Comparison of ENCODE assay signal across 9 cellular contexts in genomic region chr2:175203621-175204496, GRCh38. TPM values are rescaled to one million over a fixed set of nuclear protein-coding genes. Genes with fewer than 3 reads are reported as not detected.
A peak's percentile ranks its signal among the peaks of the same experiment; 100 is the strongest.
DNase-seq lines count a peak whose midpoint lies in the region; ATAC-seq and TF ChIP-seq lines count a peak whose summit lies in the region.
"Had no signal": no experiment of that assay in that cellular context is flagged by ENCODE, and none has a peak within 500 bp of the region (broad histone marks: within the 10 kb centered on the region; RNA-seq: fewer than 3 reads in every experiment).

No MANE protein-coding gene starts in this region.

- H3K27me3 ChIP-seq in psoas muscle (ENCODE audit: insufficient read depth in 3 of 3, low read length in 2 of 3): no peaks in the 10 kb centered on the region
- H3K27me3 ChIP-seq in vagina: no peaks in the 10 kb centered on the region
- H3K27me3 ChIP-seq: upper lobe of left lung had no signal

- DNase-seq in COR-L47 (lab: John Stamatoyannopoulos, UW): peak; percentile 71
- DNase-seq in HPDE6-E6E7 (ENCODE audit: extremely low spot score): peak; percentile 20
- DNase-seq in NOMO-1 (lab: John Stamatoyannopoulos, UW; ENCODE audit: unreplicated experiment in 2 of 2): peak; percentile 21 to 38
- peak; percentile 42 for DNase-seq in activated T-cell treated with anti-CD3 and anti-CD28 coated beads, Interleukin-2, amount 50 U/mL, for 1 hour
- peak; percentile 55 for DNase-seq in globus pallidus (ENCODE audit: low spot score)
- DNase-seq in psoas muscle: peak; percentile 17 to 38
- DNase-seq in vagina (ENCODE audit: extremely low spot score in 2 of 2): no peak

- H3K27ac ChIP-seq in psoas muscle: no peak overlapping the region
- H3K27ac ChIP-seq in vagina: no peak overlapping the region
- H3K27ac ChIP-seq: upper lobe of left lung had no signal

- peaks cover 6% of the 10 kb centered on the region for H3K4me1 ChIP-seq in psoas muscle
- H3K4me1 ChIP-seq in vagina: no peaks in the 10 kb centered on the region
- H3K4me1 ChIP-seq: upper lobe of left lung had no signal

- no peak for TF ChIP-seq POLR2A in vagina (IDR thresholded peaks at IDR 0.05)

- TF ChIP-seq CTCF in psoas muscle (IDR thresholded peaks at IDR 0.05): peak; percentile 44
- TF ChIP-seq CTCF in vagina (IDR thresholded peaks at IDR 0.05): no peak

- ATAC-seq in GM19438 (IDR thresholded peaks at IDR 0.05; ENCODE audit: low read depth, unreplicated experiment) (peak; percentile 58), psoas muscle (peak in 3 of 4 donors; percentile 40 to 87 (median 71))

- intact Hi-C loops in psoas muscle (cut with DNase I): no loop called here
- intact Hi-C loops in vagina (cut with DNase I): no loop called here

- H3K9me3 ChIP-seq in psoas muscle (no peaks in the 10 kb centered on the region), vagina (no peaks in the 10 kb centered on the region)
- H3K9me3 ChIP-seq: upper lobe of left lung had no signal

- no peaks in the 10 kb centered on the region for H3K36me3 ChIP-seq in psoas muscle (ENCODE audit: insufficient read depth in 1 of 2, low read depth in 1 of 2)
- no peaks in the 10 kb centered on the region for H3K36me3 ChIP-seq in vagina
- H3K36me3 ChIP-seq: upper lobe of left lung had no signal

- H3K4me3 ChIP-seq in psoas muscle (no peak overlapping the region), vagina (no peak overlapping the region)
- H3K4me3 ChIP-seq: upper lobe of left lung had no signal

- WGBS in psoas muscle, 3 donors: 32 to 43% (median 36%) methylated on average over 12 of the region's 12 CpGs

RNA-seq across cellular contexts. Expression of gene ATP5MC3, which starts 22.3 kb away (rescaled TPM):
- total RNA-seq in psoas muscle (100 to 1,000 TPM; 277 to 690 (median 351) TPM), vagina (106 TPM)
- polyA plus RNA-seq in psoas muscle: 1,000 to 10,000 TPM in 1 of 3 donors, 100 to 1,000 TPM in 2; 356 to 1,379 (median 727) TPM

RNA-seq across cellular contexts. Expression of gene ATF2, which starts 35.9 kb away (rescaled TPM):
- total RNA-seq in psoas muscle (10 to 100 TPM; 18.7 to 22.3 (median 20.2) TPM), vagina (40.5 TPM)
- polyA plus RNA-seq in psoas muscle: 10 to 100 TPM in 1 of 3 donors, 1 to 10 TPM in 2; 6.9 to 12.4 (median 7.2) TPM

Comparison
In these comparisons a context has a peak if more than half of its experiments do, and no peak if none do; other contexts are left out.
1. DNase-seq: peak in COR-L47 (single experiment), HPDE6-E6E7 (single experiment), NOMO-1 (2 of 2), activated T-cell treated with anti-CD3 and anti-CD28 coated beads, Interleukin-2, amount 50 U/mL, for 1 hour (single experiment), globus pallidus (single experiment) and psoas muscle (2 of 2); none in vagina (0 of 2).